Comparison of ENCODE assay signal across 7 cellular contexts in the genomic region with DNA sequence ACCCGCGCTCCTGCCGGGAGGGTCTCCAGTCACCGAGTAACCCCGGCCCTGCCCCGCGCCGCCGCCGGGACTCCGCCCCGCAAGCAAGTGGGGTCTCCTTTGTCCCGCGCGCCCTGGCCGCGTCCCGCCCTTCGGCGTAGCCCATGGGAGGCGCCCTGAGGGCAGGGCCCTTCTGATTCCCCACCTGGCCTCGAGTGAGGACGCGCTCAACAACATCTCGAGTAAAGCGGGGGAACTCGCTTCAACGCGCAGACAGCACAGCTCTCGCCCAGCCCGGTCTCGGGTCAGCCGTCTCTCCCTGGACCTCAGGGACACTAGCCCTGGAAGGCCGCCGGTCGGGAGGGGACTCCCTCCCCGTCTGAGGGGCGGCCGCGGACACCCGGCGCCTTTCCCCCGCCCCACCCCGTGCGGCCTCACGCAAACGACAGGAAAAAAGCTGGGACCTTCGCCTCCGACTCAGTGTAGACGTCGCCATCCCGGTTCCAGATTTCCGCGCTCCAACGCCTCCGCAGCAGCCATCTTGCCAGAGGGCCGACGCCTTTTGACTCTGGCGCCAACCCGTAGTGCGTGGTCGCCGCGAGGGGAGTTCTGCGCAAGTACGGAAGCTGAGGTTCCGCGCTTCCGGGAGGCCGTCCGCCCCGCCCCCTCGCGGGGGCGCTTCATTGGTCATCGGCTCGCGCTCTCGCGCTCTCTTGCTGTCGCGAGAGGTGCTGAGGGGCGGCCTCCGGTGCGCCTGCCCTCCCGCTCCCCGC.
DNase-seq lines count a peak whose midpoint lies in the region; ATAC-seq and TF ChIP-seq lines count a peak whose summit lies in the region.

No MANE protein-coding gene starts in this region.

- TF ChIP-seq CTCF in retinal pigment epithelial cell (conservative IDR thresholded peaks at IDR 0.05; ENCODE audit: low read depth, low read length): no peak

- H3K4me3 ChIP-seq in retinal pigment epithelial cell (ENCODE audit: low read length): peak overlapping the region; percentile 88

- ATAC-seq in GM18519 (IDR thresholded peaks at IDR 0.05; ENCODE audit: low FRiP score, unreplicated experiment) (peak; percentile 66), HG03039 (IDR thresholded peaks at IDR 0.05; ENCODE audit: unreplicated experiment) (peak; percentile 79)

- peak; percentile 90 to 96 for DNase-seq in NCI-H2081 (lab: John Stamatoyannopoulos, UW)
- DNase-seq in T1000 (lab: John Stamatoyannopoulos, UW): peak; percentile 87
- peak; percentile 99 for DNase-seq in astrocyte of the hippocampus (ENCODE audit: low read depth, low spot score)
- peak; percentile 68 to 95 (median 91) for DNase-seq in hypothalamus (lab: John Stamatoyannopoulos, UW)
- DNase-seq in retinal pigment epithelial cell (ENCODE audit: low read depth): peak; percentile 91

Comparison
In these comparisons a context has a peak if more than half of its experiments do, and no peak if none do; other contexts are left out.
1. Peak in every context shown above with its lines: DNase-seq, ATAC-seq and H3K4me3 ChIP-seq.